In the genomic region with DNA sequence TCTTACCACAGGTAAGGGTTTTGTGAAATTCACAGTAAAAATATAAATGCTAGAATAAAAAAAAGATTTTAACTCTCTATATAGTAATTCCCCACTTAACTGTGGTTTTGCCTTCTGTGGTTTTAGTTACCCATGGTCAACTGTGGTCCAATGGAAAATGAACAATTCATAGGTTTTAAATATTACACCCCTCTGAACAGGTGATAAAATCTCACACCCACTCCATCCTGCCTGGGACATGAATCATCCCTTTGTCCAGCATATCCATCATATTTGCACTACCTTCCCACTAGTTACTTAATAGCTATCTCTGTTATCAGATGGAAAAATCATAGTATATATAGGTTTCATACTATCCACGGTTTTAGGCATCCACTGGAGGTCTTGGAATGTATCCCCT, we compare ENCODE assay signal across 1 cellular context.
A peak's percentile ranks its signal among the peaks of the same experiment; 100 is the strongest.
TF ChIP-seq lines count a peak whose summit lies in the region.

No MANE protein-coding gene starts in this region.

TF ChIP-seq in HCT116, 20 proteins besides CTCF, POLR2A, EP300 and RAD21:
- TF ChIP-seq, protein P1, sequence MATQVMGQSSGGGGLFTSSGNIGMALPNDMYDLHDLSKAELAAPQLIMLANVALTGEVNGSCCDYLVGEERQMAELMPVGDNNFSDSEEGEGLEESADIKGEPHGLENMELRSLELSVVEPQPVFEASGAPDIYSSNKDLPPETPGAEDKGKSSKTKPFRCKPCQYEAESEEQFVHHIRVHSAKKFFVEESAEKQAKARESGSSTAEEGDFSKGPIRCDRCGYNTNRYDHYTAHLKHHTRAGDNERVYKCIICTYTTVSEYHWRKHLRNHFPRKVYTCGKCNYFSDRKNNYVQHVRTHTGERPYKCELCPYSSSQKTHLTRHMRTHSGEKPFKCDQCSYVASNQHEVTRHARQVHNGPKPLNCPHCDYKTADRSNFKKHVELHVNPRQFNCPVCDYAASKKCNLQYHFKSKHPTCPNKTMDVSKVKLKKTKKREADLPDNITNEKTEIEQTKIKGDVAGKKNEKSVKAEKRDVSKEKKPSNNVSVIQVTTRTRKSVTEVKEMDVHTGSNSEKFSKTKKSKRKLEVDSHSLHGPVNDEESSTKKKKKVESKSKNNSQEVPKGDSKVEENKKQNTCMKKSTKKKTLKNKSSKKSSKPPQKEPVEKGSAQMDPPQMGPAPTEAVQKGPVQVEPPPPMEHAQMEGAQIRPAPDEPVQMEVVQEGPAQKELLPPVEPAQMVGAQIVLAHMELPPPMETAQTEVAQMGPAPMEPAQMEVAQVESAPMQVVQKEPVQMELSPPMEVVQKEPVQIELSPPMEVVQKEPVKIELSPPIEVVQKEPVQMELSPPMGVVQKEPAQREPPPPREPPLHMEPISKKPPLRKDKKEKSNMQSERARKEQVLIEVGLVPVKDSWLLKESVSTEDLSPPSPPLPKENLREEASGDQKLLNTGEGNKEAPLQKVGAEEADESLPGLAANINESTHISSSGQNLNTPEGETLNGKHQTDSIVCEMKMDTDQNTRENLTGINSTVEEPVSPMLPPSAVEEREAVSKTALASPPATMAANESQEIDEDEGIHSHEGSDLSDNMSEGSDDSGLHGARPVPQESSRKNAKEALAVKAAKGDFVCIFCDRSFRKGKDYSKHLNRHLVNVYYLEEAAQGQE (IDR thresholded peaks at IDR 0.05; ENCODE audit: low read depth): no peak
- TF ChIP-seq ELF1 (IDR thresholded peaks at IDR 0.05; ENCODE audit: borderline replicate concordance, low read depth) (no peak), EGR1 (IDR thresholded peaks at IDR 0.05; ENCODE audit: low read depth) (peak; percentile 38; the same call in 1 of the 2 replicates)
